In the genomic region with DNA sequence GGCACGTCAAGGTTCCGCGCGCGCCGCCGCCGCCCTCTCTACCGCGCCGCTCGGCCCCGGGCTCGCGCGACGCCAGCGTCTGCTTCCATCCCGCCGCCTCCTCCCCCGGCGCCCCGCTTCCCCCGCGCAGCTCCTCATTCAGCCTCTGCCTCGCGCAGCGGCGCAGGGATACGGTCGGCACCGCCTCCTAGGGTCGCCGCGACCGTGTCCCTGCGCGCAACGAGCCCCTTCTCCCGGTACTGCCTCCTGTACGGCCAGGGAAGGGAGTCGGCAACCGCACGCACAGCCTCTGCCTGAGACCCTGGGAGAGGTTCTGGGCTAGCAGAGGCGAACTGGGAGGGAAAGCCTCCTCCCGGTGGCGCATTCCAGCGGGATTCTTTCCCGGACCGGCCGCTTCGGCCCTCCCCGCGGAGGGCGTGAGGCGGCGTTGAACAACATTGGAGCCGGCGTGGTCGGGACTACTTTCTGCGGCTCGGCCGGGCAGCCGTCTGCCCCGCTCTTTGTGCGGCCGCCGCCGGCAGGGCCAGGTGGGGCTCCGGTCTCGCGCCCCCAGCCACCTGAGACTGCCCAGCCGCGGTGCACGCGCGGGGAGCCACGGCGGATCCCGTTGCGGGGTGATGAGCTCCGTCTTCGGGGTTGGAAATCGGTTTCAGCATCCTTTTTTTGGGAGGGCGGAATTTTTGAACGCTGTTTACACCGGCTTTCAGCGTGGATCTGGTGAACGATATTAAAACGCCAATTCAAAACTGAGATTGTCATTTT, we compare ENCODE assay signal across 8 cellular contexts. TPM values are rescaled to one million over a fixed set of nuclear protein-coding genes. Genes with fewer than 3 reads are reported as not detected.
DNase-seq lines count a peak whose midpoint lies in the region; ATAC-seq and TF ChIP-seq lines count a peak whose summit lies in the region.

Gene LRP6, minus strand, starts transcription at position 172 of the 762 bp plus-strand sequence. CDS start 309 bp downstream, outside the sequence.

- TF ChIP-seq POLR2A in GM19193 (IDR thresholded peaks at IDR 0.05; ENCODE audit: extremely low read depth, insufficient read depth, insufficient read length), result peak; percentile 81

- peak within 1 kb of the TSS; percentile 82 for H3K4me3 Mint-ChIP-seq in dendritic cell treated with granulocyte-macrophage colony-stimulating factor and Interleukin-4, amounts not matched to agents 40 ng/mL and 50 ng/mL, for 4 days

- intact Hi-C loops in dendritic cell treated with granulocyte-macrophage colony-stimulating factor and Interleukin-4, amounts not matched to agents 40 ng/mL and 50 ng/mL, for 4 days (cut with micrococcal nuclease), result no loop called here

- no peaks in the 10 kb centered on the region for H3K9me3 Mint-ChIP-seq in dendritic cell treated with granulocyte-macrophage colony-stimulating factor and Interleukin-4, amounts not matched to agents 40 ng/mL and 50 ng/mL, for 4 days

- peak; percentile 93 for ATAC-seq in HG03432 (IDR thresholded peaks at IDR 0.05; ENCODE audit: unreplicated experiment)
- ATAC-seq in left lobe of liver, result peak; percentile 90

- peaks cover 5% of the 10 kb centered on the region for H3K36me3 Mint-ChIP-seq in dendritic cell treated with granulocyte-macrophage colony-stimulating factor and Interleukin-4, amounts not matched to agents 40 ng/mL and 50 ng/mL, for 4 days (ENCODE audit: low read depth)

- peak within 1 kb of the TSS; percentile 65 for H3K27ac Mint-ChIP-seq in dendritic cell treated with granulocyte-macrophage colony-stimulating factor and Interleukin-4, amounts not matched to agents 40 ng/mL and 50 ng/mL, for 4 days

- peaks cover 73% of the 10 kb centered on the region for H3K27me3 Mint-ChIP-seq in dendritic cell treated with granulocyte-macrophage colony-stimulating factor and Interleukin-4, amounts not matched to agents 40 ng/mL and 50 ng/mL, for 4 days

- no peak for TF ChIP-seq CTCF in AG09309 (IDR thresholded peaks at IDR 0.05; ENCODE audit: control insufficient read depth, insufficient read depth, low read depth, low read length, missing control alignments)

- peak within 1 kb of the TSS; percentile 96 for H3K4me3 ChIP-seq in AG09309 (ENCODE audit: control insufficient read depth, low read depth, low read length)

- peaks cover 20% of the 10 kb centered on the region for H3K4me1 Mint-ChIP-seq in dendritic cell treated with granulocyte-macrophage colony-stimulating factor and Interleukin-4, amounts not matched to agents 40 ng/mL and 50 ng/mL, for 4 days (ENCODE audit: low read depth)

- DNase-seq in AG09309 (ENCODE audit: low read depth) (peak; percentile 86), NCI-H460 (ENCODE audit: extremely low read depth, low read depth) (peak; percentile 78), left lobe of liver (ENCODE audit: low spot score) (peak; percentile 92)
- peak; percentile 73 for DNase-seq in activated CD4-positive, alpha-beta T cell treated with anti-CD3 and anti-CD28 coated beads, Interleukin-2, amount 50 U/mL, for 1 hour
- peak; percentile 83 for DNase-seq in stimulated activated CD4-positive, alpha-beta T cell treated with anti-CD3 and anti-CD28 coated beads, Interleukin-1b, Interleukin-23, amount 100 ng/mL, for 48 hours

RNA-seq across cellular contexts. Expression of gene LRP6, which starts in this region (rescaled TPM):
- total RNA-seq in NCI-H460 (2014; rRNA removed; shearing (Covaris generic)), result 19.2 and 21.1 TPM in 2 replicates
- 12.9 and 20.1 TPM in 2 replicates for polyA plus RNA-seq in NCI-H460 (2014; cell fraction: nucleus; rRNA removed)
- 36.3 TPM for total RNA-seq in left lobe of liver

Comparison
In these comparisons a context has a peak if more than half of its experiments do, and no peak if none do; other contexts are left out.
1. Peak in every context shown above with its lines: DNase-seq, ATAC-seq and H3K4me3 ChIP-seq.